In genomic region chr1:200911361-200911760, GRCh38 we compare ENCODE assay signal across 21 cellular contexts. TPM values are rescaled to one million over a fixed set of nuclear protein-coding genes. Genes with fewer than 3 reads are reported as not detected.
DNase-seq lines count a peak whose midpoint lies in the region; ATAC-seq, FAIRE-seq and TF ChIP-seq lines count a peak whose summit lies in the region.
"Had no signal": no experiment of that assay in that cellular context is flagged by ENCODE, and none has a peak within 500 bp of the region (broad histone marks: within the 10 kb centered on the region; RNA-seq: fewer than 3 reads in every experiment).

No MANE protein-coding gene starts in this region.

- H3K4ac ChIP-seq in H1 (replicated peaks; ENCODE audit: insufficient read length, low read depth, low read length) (no peak overlapping the region), trophoblast cell (ENCODE audit: low read depth, low read length) (no peak overlapping the region)

- CTCF ChIA-PET in H1 (lab: Charles Lee; ENCODE audit: partially characterized antibody) = interaction anchor here (0.7 to 1.4 kb wide), 4 partner anchors 10 to 34 kb away, joined by 4 to 5 read pairs (median 4); no protein-coding TSS in a partner anchor

- peak; percentile 10 for DNase-seq in GM10266 (ENCODE audit: extremely low spot score)
- DNase-seq in H1 (ENCODE audit: low read depth in 1 of 2, low spot score in 2 of 2) = no peak
- DNase-seq in trophoblast cell = no peak
- no peak for DNase-seq in urothelium cell line (ENCODE audit: low spot score)
- no peak for DNase-seq in pons (ENCODE audit: low spot score)
- no peak for DNase-seq in GM20000 (ENCODE audit: low spot score)
- DNase-seq: 8988T; CD4-positive, alpha-beta memory T cell; DMS53; DND-41; EL; H9 had no signal

- H3K4me1 ChIP-seq in H1 (replicated peaks in 1 of 4; ENCODE audit: control insufficient read depth in 3 of 4, insufficient read depth in 4 of 4, low read length in 3 of 4) (0 out of 7 replicates have a peak, but pooled peaks cover 0 to 3% (median 0%) of the 10 kb centered on the region in 4 experiments), trophoblast cell (ENCODE audit: control insufficient read depth in 1 of 2, insufficient read depth in 2 of 2, low read length in 2 of 2) (peaks cover 12 to 13% of the 10 kb centered on the region in 2 experiments)

- H4K8ac ChIP-seq in H1 (ENCODE audit: extremely low read depth, insufficient read depth, low read length) = peak overlapping the region; percentile 68
- no peak overlapping the region for H4K8ac ChIP-seq in trophoblast cell (ENCODE audit: low read depth, low read length)

- H2BK15ac ChIP-seq in H1 (ENCODE audit: low read length) = no peak overlapping the region

- H3K23ac ChIP-seq in H1 (ENCODE audit: insufficient read length) = no peak overlapping the region
- H3K23ac ChIP-seq in trophoblast cell (ENCODE audit: low read length) = no peak overlapping the region

- H2BK5ac ChIP-seq in H1 (ENCODE audit: low read depth, low read length) = no peak overlapping the region
- no peak overlapping the region for H2BK5ac ChIP-seq in trophoblast cell (ENCODE audit: low read depth, low read length, poor library complexity)

- H4K91ac ChIP-seq in H1 (replicated peaks; ENCODE audit: insufficient read length, low read length) (no peak overlapping the region), trophoblast cell (ENCODE audit: low read depth, low read length) (no peak overlapping the region)

- no peak for ATAC-seq in GM18511 (IDR thresholded peaks at IDR 0.05; ENCODE audit: unreplicated experiment)
- ATAC-seq: GM23338, HepG2 had no signal

- H3K18ac ChIP-seq in H1 (ENCODE audit: extremely low read depth, low read length) (no peak overlapping the region), trophoblast cell (ENCODE audit: low read length) (peak overlapping the region; percentile 40)

- H3K79me1 ChIP-seq in H1 (ENCODE audit: low read depth, low read length) (no peaks in the 10 kb centered on the region), trophoblast cell (ENCODE audit: low read length) (no peaks in the 10 kb centered on the region)

- H3K9ac ChIP-seq in H1 (replicated peaks in 1 of 4; ENCODE audit: extremely low read depth in 1 of 4, low read depth in 3 of 4, low read length in 3 of 4) (no peak overlapping the region), trophoblast cell (ENCODE audit: low read length) (no peak overlapping the region)
- H3K9ac ChIP-seq: BLaER1 had no signal

- H3K27ac ChIP-seq in H1 (ENCODE audit: low read depth, low read length) = no peak overlapping the region
- no peak overlapping the region for H3K27ac ChIP-seq in trophoblast cell (ENCODE audit: low read depth, low read length)
- H3K27ac ChIP-seq: BLaER1 had no signal

- H4K12ac ChIP-seq in trophoblast cell (ENCODE audit: low read depth, low read length) = no peak overlapping the region

- H3K27me3 ChIP-seq in H1 (replicated peaks in 1 of 4; ENCODE audit: control insufficient read depth in 3 of 4, extremely low read depth in 1 of 4, insufficient read depth in 3 of 4, low read length in 3 of 4) = no peaks in the 10 kb centered on the region
- H3K27me3 ChIP-seq in trophoblast cell (ENCODE audit: insufficient read depth, low read length) = no peaks in the 10 kb centered on the region
- H3K27me3 ChIP-seq: BLaER1 had no signal

- H2BK12ac ChIP-seq in H1 (ENCODE audit: low read depth, low read length) (no peak overlapping the region), trophoblast cell (ENCODE audit: low read length) (no peak overlapping the region)

- H3K14ac ChIP-seq in H1 (ENCODE audit: insufficient read length) (no peak overlapping the region), trophoblast cell (ENCODE audit: low read length) (no peak overlapping the region)

- no peak overlapping the region for H2AK5ac ChIP-seq in H1 (ENCODE audit: low read depth, low read length)
- H2AK5ac ChIP-seq in trophoblast cell (ENCODE audit: low read length) = no peak overlapping the region

- TF ChIP-seq RAD21 in H1 (IDR thresholded peaks at IDR 0.05 in 1 of 2, conservative IDR thresholded peaks at IDR 0.05 in 1 of 2; ENCODE audit: low read depth in 2 of 2, low read length in 2 of 2) = no peak

- H3K23me2 ChIP-seq in H1 (ENCODE audit: low read depth, low read length) = no peaks in the 10 kb centered on the region

- H2AFZ ChIP-seq in H1 (ENCODE audit: low read length) (no peak overlapping the region), trophoblast cell (ENCODE audit: insufficient read depth, low read length, poor library complexity) (no peak overlapping the region)
- H2AFZ ChIP-seq: GM23338 had no signal

- FAIRE-seq in H1 (lab: Jason Lieb, UNC) = no peak
- peak; percentile 46 for FAIRE-seq in urothelium cell line (lab: Jason Lieb, UNC)
- FAIRE-seq: HepG2 had no signal

- H4K20me1 ChIP-seq in H1 (replicated peaks in 1 of 2; ENCODE audit: control insufficient read depth in 1 of 2, insufficient read depth in 2 of 2, low read length in 2 of 2) = peaks cover 0 to 5% of the 10 kb centered on the region in 2 experiments
- H4K20me1 ChIP-seq: BLaER1 had no signal

- H2BK20ac ChIP-seq in H1 (ENCODE audit: low read length) = no peak overlapping the region

- H3K4me2 ChIP-seq in H1 (ENCODE audit: insufficient read depth in 1 of 2, low read depth in 2 of 2, low read length in 2 of 2) (no peak overlapping the region), trophoblast cell (ENCODE audit: low read length) (no peak overlapping the region)
- H3K4me2 ChIP-seq: BLaER1, GM23338 had no signal

- no peak for TF ChIP-seq POLR2A in H1 (IDR thresholded peaks at IDR 0.05; ENCODE audit: control extremely low read depth in 1 of 2, low read depth in 2 of 2, low read length in 2 of 2)

- H3K36me3 ChIP-seq in H1 (ENCODE audit: control insufficient read depth in 2 of 4, insufficient read depth in 4 of 4, low read length in 3 of 4) (peaks cover 25 to 64% (median 48%) of the 10 kb centered on the region in 4 experiments; a peak in 7 of 8 replicates), trophoblast cell (ENCODE audit: control insufficient read depth in 1 of 2, insufficient read depth in 2 of 2, low read length in 2 of 2) (peaks cover 52 to 57% of the 10 kb centered on the region in 2 experiments)
- H3K36me3 ChIP-seq: BLaER1 had no signal

- WGBS in H1 (ENCODE audit: extremely low coverage in 1 of 2, insufficient coverage in 1 of 2, insufficient read length in 1 of 2, insufficient replicate concordance in 2 of 2, low coverage in 1 of 2, low lambda C conversion rate in 2 of 2, missing lambda C conversion rate in 1 of 2), 2 experiments = 96% methylated on average over 22 of the region's 24 CpGs; no CpG with 5 or more reads in 1 of the 2 experiments
- no CpG with 5 or more reads among the region's 24 CpGs for WGBS in trophoblast cell (ENCODE audit: extremely low coverage, insufficient coverage, insufficient read length)

- no peak overlapping the region for H4K5ac ChIP-seq in H1 (ENCODE audit: insufficient read length, low read depth, low read length)

- POLR2A ChIA-PET in H1 (lab: Charles Lee; ENCODE audit: partially characterized antibody) = interaction anchor here (2.7 to 15.2 kb wide), 2 partner anchors 11 to 18 kb away, joined by 13 to 208 read pairs; partner anchors contain the start of gene INAVA

- TF ChIP-seq CTCF in GM10266 (IDR thresholded peaks at IDR 0.05; ENCODE audit: control insufficient read depth, insufficient read depth, low read depth, missing control alignments) (no peak), H1 (IDR thresholded peaks at IDR 0.05; ENCODE audit: control extremely low read depth in 1 of 3, insufficient read depth in 1 of 3, low read depth in 1 of 3, low read length in 3 of 3) (no peak), GM20000 (IDR thresholded peaks at IDR 0.05; ENCODE audit: extremely low read depth, missing control alignments) (no peak)

- no peak for TF ChIP-seq EP300 in H1 (IDR thresholded peaks at IDR 0.05; ENCODE audit: borderline replicate concordance in 1 of 2, low read depth in 2 of 2, low read length in 2 of 2)

- no peak overlapping the region for H3K4me3 ChIP-seq in H1 (ENCODE audit: extremely low read depth in 1 of 4, insufficient read depth in 2 of 4, low read depth in 3 of 4, low read length in 4 of 4)
- H3K4me3 ChIP-seq in trophoblast cell (ENCODE audit: low read depth, low read length) = no peak overlapping the region
- H3K4me3 ChIP-seq: BLaER1, GM23338 had no signal

- no peaks in the 10 kb centered on the region for H3K9me3 ChIP-seq in H1 (ENCODE audit: insufficient read depth in 2 of 2, low read depth in 1 of 2, low read length in 1 of 2)
- H3K9me3 ChIP-seq in trophoblast cell (ENCODE audit: insufficient read depth, low read depth, low read length) = no peaks in the 10 kb centered on the region
- H3K9me3 ChIP-seq: BLaER1 had no signal

- no peak overlapping the region for H2BK120ac ChIP-seq in H1 (replicated peaks; ENCODE audit: low read depth, low read length)
- no peak overlapping the region for H2BK120ac ChIP-seq in trophoblast cell (ENCODE audit: insufficient read depth, low read length, poor library complexity)

- no peak overlapping the region for H3K56ac ChIP-seq in H1 (replicated peaks; ENCODE audit: insufficient read length, low read depth, low read length)

- H3K79me2 ChIP-seq in H1 (ENCODE audit: control insufficient read depth in 1 of 2, insufficient read depth in 2 of 2, low read length in 2 of 2) (no peaks in the 10 kb centered on the region), trophoblast cell (ENCODE audit: control insufficient read depth, insufficient read depth, low read length, poor library complexity) (no peaks in the 10 kb centered on the region)

RNA-seq across cellular contexts. Expression of gene INAVA, which starts 16.7 kb away (rescaled TPM):
- 43.4 and 46.8 TPM in 2 replicates for total RNA-seq in H1 (2021; fragmentation: NEBNext Ultra II Directional; extraction: Animal tissue kit (Norgen Biotek cat#: 25700))
- polyA plus RNA-seq in H1 (2011; rRNA removed) = 49.3 and 77.0 TPM in 2 replicates
- polyA plus RNA-seq in H1 (2011; cell fraction: cytosol; rRNA removed) = 36.0 TPM
- polyA plus RNA-seq in H1 (2011; cell fraction: nucleus; rRNA removed) = 88.4 TPM
- polyA plus RNA-seq in H1 (2012, experiment 1 of 2) = 33.1 to 43.8 TPM (median 39.6 TPM) in 4 replicates
- polyA plus RNA-seq in H1 (2012, experiment 2 of 2) = 37.6 TPM
- polyA plus RNA-seq in H1 (2013, experiment 1 of 2) = 31.6 TPM
- polyA plus RNA-seq in H1 (2013, experiment 2 of 2) = 29.9 TPM
- polyA minus RNA-seq in H1 (2011; rRNA and poly(A)+ RNA removed) = 22.7 and 25.3 TPM in 2 replicates
- 26.8 TPM for polyA minus RNA-seq in H1 (2011; cell fraction: cytosol; rRNA and poly(A)+ RNA removed)
- polyA minus RNA-seq in H1 (2011; cell fraction: nucleus; rRNA and poly(A)+ RNA removed) = 26.7 TPM
- polyA plus RNA-seq in trophoblast cell (2013) = 28.5 and 30.7 TPM in 2 replicates
- polyA plus RNA-seq: CD14-positive monocyte, IgD-negative memory B cell had no signal

RNA-seq across cellular contexts. Expression of gene GPR25, which starts 38.6 kb away (rescaled TPM):
- total RNA-seq in H1 (2021; fragmentation: NEBNext Ultra II Directional; extraction: Animal tissue kit (Norgen Biotek cat#: 25700)) = not detected in 2 replicates
- polyA plus RNA-seq in H1 (2011; rRNA removed) = not detected in 2 replicates
- polyA plus RNA-seq in H1 (2011; cell fraction: cytosol; rRNA removed) = not detected
- polyA plus RNA-seq in H1 (2011; cell fraction: nucleus; rRNA removed) = not detected
- polyA plus RNA-seq in H1 (2012, experiment 1 of 2) = not detected in 4 replicates
- not detected for polyA plus RNA-seq in H1 (2012, experiment 2 of 2)
- polyA plus RNA-seq in H1 (2013, experiment 1 of 2) = not detected
- polyA plus RNA-seq in H1 (2013, experiment 2 of 2) = 0.04 TPM
- not detected in 2 replicates for polyA minus RNA-seq in H1 (2011; rRNA and poly(A)+ RNA removed)
- not detected for polyA minus RNA-seq in H1 (2011; cell fraction: cytosol; rRNA and poly(A)+ RNA removed)
- polyA minus RNA-seq in H1 (2011; cell fraction: nucleus; rRNA and poly(A)+ RNA removed) = not detected
- 0.08 and 0.10 TPM in 2 replicates for polyA plus RNA-seq in trophoblast cell (2013)
- total RNA-seq: A673, G401, GM23338, H9, HepG2 had no signal
- polyA plus RNA-seq: AG04450, GM23338, HepG2 had no signal
